ENCODE assay signal across 6 cellular contexts in genomic region chr19:6393982-6394412, GRCh38.
A peak's percentile ranks its signal among the peaks of the same experiment; 100 is the strongest.
DNase-seq lines count a peak whose midpoint lies in the region; ATAC-seq lines count a peak whose summit lies in the region.

No MANE protein-coding gene starts in this region.

- H3K27ac ChIP-seq in cingulate gyrus (ENCODE audit: low read depth, low read length), result peak overlapping the region; percentile 97

- no peak for ATAC-seq in HG03571 (IDR thresholded peaks at IDR 0.05; ENCODE audit: unreplicated experiment)

- DNase-seq in stimulated activated CD8-positive, alpha-beta memory T cell treated with anti-CD3 and anti-CD28 coated beads, Interleukin-12 subunit alpha, Interleukin-12 subunit beta, amount 100 ng/mL, for 24 hours (ENCODE audit: extremely low read depth), result peak; percentile 41
- DNase-seq in stimulated activated CD8-positive, alpha-beta memory T cell treated with anti-CD3 and anti-CD28 coated beads, Interleukin-4, amount 100 ng/mL, for 48 hours, result no peak
- DNase-seq in stimulated activated CD4-positive, alpha-beta T cell treated with anti-CD3 and anti-CD28 coated beads, Interleukin-15, amount 100 ng/mL, for 1 hour (ENCODE audit: low read depth in 1 of 2, low spot score in 1 of 2), result peak; percentile 44 to 61
- no peak for DNase-seq in T-helper 9 cell

Comparison
In these comparisons a context has a peak if more than half of its experiments do, and no peak if none do; other contexts are left out.
1. DNase-seq: peak in stimulated activated CD8-positive, alpha-beta memory T cell treated with anti-CD3 and anti-CD28 coated beads, Interleukin-12 subunit alpha, Interleukin-12 subunit beta, amount 100 ng/mL, for 24 hours (single experiment) and stimulated activated CD4-positive, alpha-beta T cell treated with anti-CD3 and anti-CD28 coated beads, Interleukin-15, amount 100 ng/mL, for 1 hour (2 of 2); none in stimulated activated CD8-positive, alpha-beta memory T cell treated with anti-CD3 and anti-CD28 coated beads, Interleukin-4, amount 100 ng/mL, for 48 hours (single experiment) and T-helper 9 cell (single experiment).